Comparison of ENCODE assay signal across 10 cellular contexts in genomic region chr6:25302677-25303128, GRCh38. TPM values are rescaled to one million over a fixed set of nuclear protein-coding genes. Genes with fewer than 3 reads are reported as not detected.
DNase-seq lines count a peak whose midpoint lies in the region; TF ChIP-seq lines count a peak whose summit lies in the region.
"Had no signal": no experiment of that assay in that cellular context is flagged by ENCODE, and none has a peak within 500 bp of the region (broad histone marks: within the 10 kb centered on the region; RNA-seq: fewer than 3 reads in every experiment).

No MANE protein-coding gene starts in this region.

- no peak overlapping the region for H3K9ac ChIP-seq in mammary epithelial cell (ENCODE audit: insufficient read depth, low read length)
- peak overlapping the region; percentile 45 for H3K9ac ChIP-seq in mesenchymal stem cell (ENCODE audit: low read length)
- H3K9ac ChIP-seq: KMS-11 had no signal

- no peak overlapping the region for H2BK15ac ChIP-seq in mesenchymal stem cell (ENCODE audit: low read depth, poor library complexity, severe bottlenecking)

- no peak overlapping the region for H2AK5ac ChIP-seq in mesenchymal stem cell (ENCODE audit: low read length, severe bottlenecking)

- H3K79me2 ChIP-seq in mammary epithelial cell (ENCODE audit: insufficient read depth, low read length) = peaks cover 95% of the 10 kb centered on the region

- no peak overlapping the region for H3K23ac ChIP-seq in mesenchymal stem cell (ENCODE audit: low read length in 2 of 2)

- H2BK120ac ChIP-seq in mesenchymal stem cell (ENCODE audit: low read depth, low read length) = no peak overlapping the region

- no peak overlapping the region for H3K4me2 ChIP-seq in mammary epithelial cell (ENCODE audit: insufficient read depth, low read depth, low read length)
- no peak overlapping the region for H3K4me2 ChIP-seq in mesenchymal stem cell (ENCODE audit: low read length, poor library complexity, severe bottlenecking)
- H3K4me2 ChIP-seq: KMS-11 had no signal

- peaks cover 28% of the 10 kb centered on the region for H3K79me1 ChIP-seq in mesenchymal stem cell (replicated peaks; ENCODE audit: low read length, poor library complexity, severe bottlenecking)

- intact Hi-C loops in mammary epithelial cell (cut with micrococcal nuclease) (no loop called here), ovary (cut with DNase I) (no loop called here)

- no peaks in the 10 kb centered on the region for H4K20me1 ChIP-seq in mammary epithelial cell (ENCODE audit: insufficient read depth, low read length)

- no peak overlapping the region for H3K14ac ChIP-seq in mesenchymal stem cell (ENCODE audit: low read length in 2 of 2)

- H3K4me3 ChIP-seq in mammary epithelial cell (replicated peaks in 1 of 3; ENCODE audit: insufficient read depth in 1 of 3, low read depth in 2 of 3, low read length in 3 of 3) = no peak overlapping the region
- H3K4me3 ChIP-seq in mesenchymal stem cell (ENCODE audit: insufficient read depth in 1 of 2, low read depth in 1 of 2, low read length in 2 of 2) = peak overlapping the region in 1 of 2 experiments; percentile 58
- no peak overlapping the region for H3K4me3 ChIP-seq in ovary

- TF ChIP-seq EP300 in ovary (IDR thresholded peaks at IDR 0.05) = no peak

- in situ Hi-C loops in mammary epithelial cell (cut with MboI; ENCODE audit: low sequenced_read_pairs in 2 of 2) = no loop called here

- H2BK5ac ChIP-seq in mesenchymal stem cell (ENCODE audit: low read depth, low read length, poor library complexity, severe bottlenecking) = peak overlapping the region; percentile 35

- H2BK12ac ChIP-seq in mesenchymal stem cell (ENCODE audit: low read length in 2 of 2) = no peak overlapping the region

- TF ChIP-seq CTCF in mammary epithelial cell (conservative IDR thresholded peaks at IDR 0.05 in 1 of 2, IDR thresholded peaks at IDR 0.05 in 1 of 2; ENCODE audit: extremely low read depth in 1 of 2, insufficient read depth in 1 of 2, low read depth in 1 of 2, low read length in 2 of 2) = no peak
- no peak for TF ChIP-seq CTCF in ovary (IDR thresholded peaks at IDR 0.05)

- 92% methylated on average over 6 of the region's 6 CpGs for WGBS in mammary epithelial cell (ENCODE audit: low coverage, missing lambda C conversion rate)
- 1% methylated on average over 5 of the region's 6 CpGs for WGBS in mesenchymal stem cell
- 36 to 53% (median 41%) methylated on average over 6 of the region's 6 CpGs for WGBS in ovary, 3 donors

- TF ChIP-seq POLR2A in ovary (IDR thresholded peaks at IDR 0.05) = no peak

- H2AFZ ChIP-seq in mammary epithelial cell (ENCODE audit: low read depth, low read length) = no peak overlapping the region
- H2AFZ ChIP-seq in mesenchymal stem cell (ENCODE audit: low read depth, low read length) = no peak overlapping the region

- dilution Hi-C loops in mammary epithelial cell (cut with HindIII; ENCODE audit: low sequenced_read_pairs) = no loop called here

- no peak overlapping the region for H3K4ac ChIP-seq in mesenchymal stem cell (ENCODE audit: low read depth in 1 of 2, low read length in 2 of 2)

- CTCF ChIA-PET in mammary epithelial cell (lab: Charles Lee; ENCODE audit: low non-redundant PET) = interaction anchor here (0.6 kb wide), 1 partner anchor 16 kb away, joined by 4 read pairs; no protein-coding TSS in a partner anchor

- H4K91ac ChIP-seq in mesenchymal stem cell (ENCODE audit: low read length) = no peak overlapping the region

- H3K27ac ChIP-seq in mammary epithelial cell (ENCODE audit: insufficient read depth, low read depth, low read length) = no peak overlapping the region
- peak overlapping the region; percentile 31 for H3K27ac ChIP-seq in mesenchymal stem cell (ENCODE audit: low read length, poor library complexity, severe bottlenecking)
- H3K27ac ChIP-seq in ovary = peak overlapping the region in 1 of 2 donors; percentile 31
- H3K27ac ChIP-seq: KMS-11 had no signal

- BruUV-seq in mammary epithelial cell (replicated peaks; lab: Mats Ljungman, UMichigan) = no TSS peak

- H3K36me3 ChIP-seq in mammary epithelial cell (ENCODE audit: insufficient read depth, low read length) (no peaks in the 10 kb centered on the region), mesenchymal stem cell (ENCODE audit: control insufficient read depth in 1 of 2, insufficient read depth in 2 of 2, low read depth in 1 of 2, low read length in 2 of 2) (no peaks in the 10 kb centered on the region), ovary (no peaks in the 10 kb centered on the region)

- H3K9me3 ChIP-seq in mammary epithelial cell (replicated peaks; ENCODE audit: insufficient read depth, low read length) = no peaks in the 10 kb centered on the region
- H3K9me3 ChIP-seq in mesenchymal stem cell (ENCODE audit: control insufficient read depth, low read length) = no peaks in the 10 kb centered on the region
- no peaks in the 10 kb centered on the region for H3K9me3 ChIP-seq in ovary

- no peaks in the 10 kb centered on the region for H3K27me3 ChIP-seq in mammary epithelial cell (ENCODE audit: insufficient read depth, low read length)
- H3K27me3 ChIP-seq in mesenchymal stem cell (ENCODE audit: control insufficient read depth in 1 of 2, insufficient read depth in 1 of 2, low read length in 2 of 2) = no peaks in the 10 kb centered on the region
- H3K27me3 ChIP-seq in ovary = no peaks in the 10 kb centered on the region

- DNase-seq in AG20443 (ENCODE audit: low spot score) (peak; percentile 81), NCI-H128 (lab: John Stamatoyannopoulos, UW; ENCODE audit: unreplicated experiment) (peak; percentile 62), mammary epithelial cell (peak; percentile 50), mesenchymal stem cell (peak; percentile 80), ovary (no peak), NCI-H446 (lab: John Stamatoyannopoulos, UW) (no peak), activated gamma-delta T cell treated with Interleukin-2 at 50 U/mL for 16 hours (no peak)
- DNase-seq in activated effector memory CD4-positive, alpha-beta T cell treated with Interleukin-2 at 50 U/mL for 16 hours = no peak
- DNase-seq: naive B cell had no signal

- H3K4me1 ChIP-seq in mammary epithelial cell (ENCODE audit: insufficient read depth, low read length) (no peaks in the 10 kb centered on the region), mesenchymal stem cell (ENCODE audit: control insufficient read depth, insufficient read depth, low read depth, low read length) (peaks cover 3% of the 10 kb centered on the region), ovary (ENCODE audit: insufficient read depth) (peaks cover 7% of the 10 kb centered on the region)

- H4K8ac ChIP-seq in mesenchymal stem cell (ENCODE audit: low read length) = no peak overlapping the region

- no peak overlapping the region for H3K18ac ChIP-seq in mesenchymal stem cell (ENCODE audit: low read depth in 1 of 2, low read length in 2 of 2)

RNA-seq across cellular contexts. Expression of gene CARMIL1, which starts 23.5 kb away (rescaled TPM):
- 10 to 100 TPM; 34.7 to 58.2 TPM for total RNA-seq in mammary epithelial cell
- polyA plus RNA-seq in mammary epithelial cell = 10.1 TPM
- polyA minus RNA-seq in mammary epithelial cell = 56.7 TPM
- polyA plus RNA-seq in mesenchymal stem cell (2013, experiment 1 of 2) = 1.4 TPM
- polyA plus RNA-seq in mesenchymal stem cell (2013, experiment 2 of 2) = 1.7 TPM
- total RNA-seq in ovary = 10 to 100 TPM; 11.1 to 25.6 (median 18.4) TPM
- 10 to 100 TPM in 1 of 2 donors, 1 to 10 TPM in 1; 6.4 to 13.3 TPM for polyA plus RNA-seq in ovary

Comparison
In these comparisons a context has a peak if more than half of its experiments do, and no peak if none do; other contexts are left out.
1. DNase-seq: peak in AG20443 (single experiment), NCI-H128 (single experiment), mammary epithelial cell (single experiment) and mesenchymal stem cell (single experiment); none in ovary (0 of 5), NCI-H446 (0 of 2), activated effector memory CD4-positive, alpha-beta T cell treated with Interleukin-2 at 50 U/mL for 16 hours (single experiment) and activated gamma-delta T cell treated with Interleukin-2 at 50 U/mL for 16 hours (single experiment).